ENCODE assay signal across 9 cellular contexts in the genomic region with DNA sequence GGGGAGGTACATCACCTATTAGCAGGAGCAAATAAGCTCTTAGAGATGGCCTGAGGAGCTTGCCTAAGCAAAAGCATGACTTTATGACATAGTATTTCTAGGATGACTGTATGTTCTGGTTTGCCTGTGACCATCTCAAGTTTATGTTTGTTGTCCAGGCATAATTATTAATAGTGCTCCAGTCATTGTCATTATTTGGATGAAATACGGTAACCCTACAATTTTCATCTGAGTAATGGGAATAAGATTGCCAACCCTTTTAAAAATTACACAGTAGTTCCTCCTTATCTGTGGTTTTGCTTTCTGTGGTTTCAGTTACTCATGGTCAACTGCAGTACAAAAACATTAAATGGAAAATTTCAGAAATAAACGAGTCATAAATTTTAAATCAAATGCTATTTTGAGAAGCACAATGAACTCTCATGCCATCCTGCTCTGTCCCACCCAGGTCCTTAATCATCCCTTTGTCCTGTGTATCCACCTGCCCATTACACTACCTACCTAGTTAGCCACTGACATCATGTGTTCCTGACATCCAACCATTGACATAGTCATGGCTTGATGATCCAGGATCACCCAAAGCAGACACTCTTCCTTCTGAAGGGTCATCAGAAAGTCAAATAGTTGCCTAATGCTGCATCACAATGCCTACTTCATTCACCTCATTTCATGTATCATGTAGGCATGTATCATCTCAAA. TPM values are rescaled to one million over a fixed set of nuclear protein-coding genes. Genes with fewer than 3 reads are reported as not detected.
DNase-seq lines count a peak whose midpoint lies in the region; ATAC-seq and TF ChIP-seq lines count a peak whose summit lies in the region.
"Had no signal": no experiment of that assay in that cellular context is flagged by ENCODE, and none has a peak within 500 bp of the region (broad histone marks: within the 10 kb centered on the region; RNA-seq: fewer than 3 reads in every experiment).

No MANE protein-coding gene starts in this region.

- DNase-seq in Daoy (ENCODE audit: low read depth): peak; percentile 60
- DNase-seq in cardiac fibroblast (ENCODE audit: low read depth in 2 of 2): peak; percentile 35 to 90
- DNase-seq in Right ventricle myocardium superior: no peak
- DNase-seq in left lobe of liver (ENCODE audit: low spot score): no peak
- DNase-seq in 8988T: no peak
- no peak for DNase-seq in activated T-cell treated with anti-CD3 and anti-CD28 coated beads, Interleukin-2, amount 50 U/mL, for 24 hours
- DNase-seq: activated naive CD4-positive, alpha-beta T cell treated with Interleukin-2 at 50 U/mL for 16 hours had no signal

- TF ChIP-seq CTCF in cardiac fibroblast (IDR thresholded peaks at IDR 0.05; ENCODE audit: low read depth, low read length): no peak

- H3K36me3 Mint-ChIP-seq in activated T-cell treated with anti-CD3 and anti-CD28 coated beads, Interleukin-2, amount 50 U/mL, for 24 hours (ENCODE audit: low read depth): peaks cover 5% of the 10 kb centered on the region

- H3K9me3 Mint-ChIP-seq in activated T-cell treated with anti-CD3 and anti-CD28 coated beads, Interleukin-2, amount 50 U/mL, for 24 hours: peaks cover 24% of the 10 kb centered on the region

- H3K27ac Mint-ChIP-seq in activated T-cell treated with anti-CD3 and anti-CD28 coated beads, Interleukin-2, amount 50 U/mL, for 24 hours: no peak overlapping the region

- peak; percentile 67 for ATAC-seq in GM21381 (IDR thresholded peaks at IDR 0.05; ENCODE audit: unreplicated experiment)
- ATAC-seq in HG03558 (IDR thresholded peaks at IDR 0.05; ENCODE audit: extremely low read depth, unreplicated experiment): peak; percentile 34
- ATAC-seq in Right ventricle myocardium superior (ENCODE audit: poor library complexity): no peak
- ATAC-seq in left lobe of liver: no peak

- H3K4me1 Mint-ChIP-seq in activated T-cell treated with anti-CD3 and anti-CD28 coated beads, Interleukin-2, amount 50 U/mL, for 24 hours (ENCODE audit: low read depth): peaks cover 28% of the 10 kb centered on the region

- intact Hi-C loops in Right ventricle myocardium superior (cut with DNase I): no loop called here

- no peaks in the 10 kb centered on the region for H3K27me3 Mint-ChIP-seq in activated T-cell treated with anti-CD3 and anti-CD28 coated beads, Interleukin-2, amount 50 U/mL, for 24 hours

- no peak overlapping the region for H3K4me3 Mint-ChIP-seq in activated T-cell treated with anti-CD3 and anti-CD28 coated beads, Interleukin-2, amount 50 U/mL, for 24 hours

- no peak overlapping the region for H3K4me3 ChIP-seq in cardiac fibroblast (replicated peaks in 1 of 2; ENCODE audit: low read depth in 2 of 2, low read length in 2 of 2)

RNA-seq across cellular contexts. Expression of gene TFB1M, which starts 27.0 kb away (rescaled TPM):
- 28.3 and 34.0 TPM in 2 replicates for total RNA-seq in Daoy (2014; rRNA removed; shearing (Covaris generic))
- total RNA-seq in Right ventricle myocardium superior (19.5 TPM), left lobe of liver (22.2 TPM)

Comparison
In these comparisons a context has a peak if more than half of its experiments do, and no peak if none do; other contexts are left out.
1. DNase-seq: peak in Daoy (single experiment) and cardiac fibroblast (2 of 2); none in Right ventricle myocardium superior (single experiment), left lobe of liver (single experiment), 8988T (single experiment) and activated T-cell treated with anti-CD3 and anti-CD28 coated beads, Interleukin-2, amount 50 U/mL, for 24 hours (single experiment).
2. ATAC-seq: peak in GM21381 (single experiment) and HG03558 (single experiment); none in Right ventricle myocardium superior (single experiment) and left lobe of liver (single experiment).